Comparison of ENCODE assay signal across 32 cellular contexts in genomic region chr6:131910956-131911355, GRCh38. TPM values are rescaled to one million over a fixed set of nuclear protein-coding genes. Genes with fewer than 3 reads are reported as not detected.
"Had no signal": no experiment of that assay in that cellular context is flagged by ENCODE, and none has a peak within 500 bp of the region (broad histone marks: within the 10 kb centered on the region; RNA-seq: fewer than 3 reads in every experiment).

No MANE protein-coding gene starts in this region.

- H3K4me3 ChIP-seq: gastroesophageal sphincter, pancreas, prostate gland, sigmoid colon, uterus had no signal

- ATAC-seq: effector memory CD8-positive, alpha-beta T cell; gastroesophageal sphincter; left cardiac atrium; naive thymus-derived CD4-positive, alpha-beta T cell; pancreas; stimulated activated memory B cell treated with anti-CD40 and anti-IgM and Interleukin-4, amounts not matched to agents 10 μg/mL and 1 μg/mL and 100 μg/mL, for 72 hours; stimulated activated naive CD8-positive, alpha-beta T cell treated with anti-CD3 and anti-CD28 coated beads, Interleukin-15, amount 100 ng/mL, for 72 hours had no signal

- DNase-seq: activated CD4-positive, alpha-beta memory T cell treated with anti-CD3 and anti-CD28 coated beads, Interleukin-2, amount 10 ng/mL, durations not matched to agents 7 days and 5 days; activated CD4-positive, alpha-beta T cell treated with anti-CD3 and anti-CD28 coated beads, Interleukin-2, amount 10 ng/mL, durations not matched to agents 24 days and 14 days; activated CD4-positive, CD25-positive, alpha-beta regulatory T cell treated with anti-CD3 and anti-CD28 coated beads, Interleukin-2, amount 50 U/mL, for 72 hours; activated CD8-positive, alpha-beta memory T cell treated with anti-CD3 and anti-CD28 coated beads, Interleukin-2, amount 50 U/mL, for 48 hours; activated gamma-delta T cell; activated naive CD4-positive, alpha-beta T cell treated with anti-CD3 and anti-CD28 coated beads, Interleukin-2, amount 50 U/mL, for 16 hours; activated T-cell treated with anti-CD3 and anti-CD28 coated beads, Interleukin-2, amount 50 U/mL, for 24 hours; amniotic stem cell; brain microvascular endothelial cell; cortex of kidney; effector memory CD8-positive, alpha-beta T cell; erythroblast; hippocampal formation; left cardiac atrium; mammary epithelial cell; nucleus accumbens; pancreas; retina; sigmoid colon; small intestine; stimulated activated CD4-positive, alpha-beta T cell treated with anti-CD3 and anti-CD28 coated beads, Interleukin-4, amount 100 ng/mL, for 4 hours; stimulated activated CD8-positive, alpha-beta memory T cell treated with anti-CD3 and anti-CD28 coated beads, Interleukin-4, amount 100 ng/mL, for 48 hours; stimulated activated naive CD8-positive, alpha-beta T cell treated with anti-CD3 and anti-CD28 coated beads, Interleukin-15, amount 100 ng/mL, for 72 hours; substantia nigra; uterus; WERI-Rb-1 had no signal

- H3K9me3 ChIP-seq: gastroesophageal sphincter, pancreas, prostate gland, sigmoid colon, uterus had no signal

- H3K36me3 ChIP-seq: brain microvascular endothelial cell, gastroesophageal sphincter, pancreas, prostate gland, sigmoid colon, uterus, WERI-Rb-1 had no signal

- H3K27ac ChIP-seq: brain microvascular endothelial cell, gastroesophageal sphincter, pancreas, prostate gland, sigmoid colon, uterus, WERI-Rb-1 had no signal

- H3K27me3 ChIP-seq: brain microvascular endothelial cell, pancreas, uterus had no signal

- FAIRE-seq: astrocyte, keratinocyte, pancreas, small intestine had no signal

- H3K4me1 ChIP-seq: gastroesophageal sphincter, pancreas, prostate gland, sigmoid colon, uterus had no signal

RNA-seq across cellular contexts. Expression of gene CCN2, which starts 40.2 kb away (rescaled TPM):
- total RNA-seq: activated CD4-positive, alpha-beta memory T cell treated with anti-CD3 and anti-CD28 coated beads, Interleukin-2, amount 10 ng/mL, durations not matched to agents 7 days and 5 days; activated CD4-positive, alpha-beta T cell treated with anti-CD3 and anti-CD28 coated beads, Interleukin-2, amount 10 ng/mL, durations not matched to agents 24 days and 14 days; naive thymus-derived CD4-positive, alpha-beta T cell had no signal
- polyA plus RNA-seq: naive thymus-derived CD4-positive, alpha-beta T cell had no signal
